Comparison of ENCODE assay signal across 1 cellular context in genomic region chr20:48287552-48288170, GRCh38.
A peak's percentile ranks its signal among the peaks of the same experiment; 100 is the strongest.
TF ChIP-seq lines count a peak whose summit lies in the region.

No MANE protein-coding gene starts in this region.

TF ChIP-seq in H1, 55 proteins besides CTCF, POLR2A, EP300 and RAD21:
- TF ChIP-seq HDAC2 (IDR thresholded peaks at IDR 0.05; ENCODE audit: borderline replicate concordance in 1 of 2, low read depth in 2 of 2, low read length in 2 of 2) (0 out of 4 replicates have a peak, but pooled peaks of 1 of the 2 experiments have one; percentile 63), SUZ12 (IDR thresholded peaks at IDR 0.05; ENCODE audit: low read length) (no peak), KDM1A (IDR thresholded peaks at IDR 0.05; ENCODE audit: borderline replicate concordance, low read length) (peak; percentile 91; the same call in 1 of the 2 replicates)
